In genomic region chr20:52280407-52280806, GRCh38 we compare ENCODE assay signal across 9 cellular contexts.
"Had no signal": no experiment of that assay in that cellular context is flagged by ENCODE, and none has a peak within 500 bp of the region (broad histone marks: within the 10 kb centered on the region; RNA-seq: fewer than 3 reads in every experiment).

No MANE protein-coding gene starts in this region.

- H3K9ac ChIP-seq: GM23248 had no signal

- DNase-seq: GOT3, H7, HFFc6, IMR-90, KG1 had no signal

- H3K9me3 Mint-ChIP-seq: HFFc6 had no signal

- H3K4me3 Mint-ChIP-seq: HFFc6 had no signal

- ATAC-seq: HCT116, K562 had no signal

- H3K4me3 ChIP-seq: GM23248, HAP-1, K562 had no signal

- H3K36me3 ChIP-seq: HAP-1 had no signal

- H3K4me1 ChIP-seq: HAP-1 had no signal

- H3K27ac Mint-ChIP-seq: HFFc6 had no signal

- H2AFZ ChIP-seq: GM23248 had no signal

- H3K27ac ChIP-seq: GM23248 had no signal

- H3K9me3 ChIP-seq: HAP-1 had no signal
